19 cellular contexts compared by ENCODE assay signal in the genomic region with DNA sequence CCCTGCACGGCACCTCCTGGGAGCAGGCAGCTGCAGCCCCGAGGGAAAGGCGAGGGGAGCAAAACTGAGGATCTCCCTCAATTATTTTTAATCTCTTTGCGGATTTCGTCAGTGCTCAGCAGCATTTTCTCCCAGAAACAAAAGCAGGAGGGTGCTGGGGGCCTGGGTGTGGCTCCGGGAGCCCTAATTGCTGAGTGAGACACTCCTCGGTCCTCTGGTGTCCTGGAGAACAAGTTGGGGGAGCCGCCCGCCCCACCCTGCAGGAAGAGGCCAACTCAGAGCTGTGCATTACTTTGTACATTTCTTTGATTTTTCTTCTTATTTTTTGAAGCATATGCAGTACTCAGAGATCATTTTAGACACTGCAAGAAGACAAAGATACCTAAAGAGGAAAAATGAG. TPM values are rescaled to one million over a fixed set of nuclear protein-coding genes. Genes with fewer than 3 reads are reported as not detected.
"Had no signal": no experiment of that assay in that cellular context is flagged by ENCODE, and none has a peak within 500 bp of the region (broad histone marks: within the 10 kb centered on the region; RNA-seq: fewer than 3 reads in every experiment).

No MANE protein-coding gene starts in this region.

- DNase-seq: activated B cell treated with CpG ODN at 0.5 μM for 24 hours; activated CD4-positive, alpha-beta T cell treated with anti-CD3 and anti-CD28 coated beads, Interleukin-2, amount 10 ng/mL, durations not matched to agents 7 days and 5 days; activated CD8-positive, alpha-beta memory T cell treated with anti-CD3 and anti-CD28 coated beads for 24 hours; activated naive CD4-positive, alpha-beta T cell treated with anti-CD3 and anti-CD28 coated beads, Interleukin-2, amount 10 ng/mL, durations not matched to agents 7 days and 5 days; activated T-cell treated with anti-CD3 and anti-CD28 coated beads for 4 hours; central memory CD4-positive, alpha-beta T cell; cortex of kidney; effector CD8-positive, alpha-beta T cell; immature natural killer cell; left colon; naive B cell; stimulated activated CD4-positive, alpha-beta T cell treated with anti-CD3 and anti-CD28 coated beads, Interleukin-4, amount 100 ng/mL, for 24 hours; T-helper 17 cell; thyroid gland had no signal

- H3K9me3 ChIP-seq: neutrophil, prostate gland, thyroid gland had no signal

- ATAC-seq: activated T-helper 17 cell treated with anti-CD3 and anti-CD28 coated beads, Interleukin-2, amount 50 U/mL, for 72 hours; left colon; T-helper 17 cell had no signal

- H3K36me3 ChIP-seq: neutrophil, prostate gland, thyroid gland had no signal

- H3K4me1 ChIP-seq: prostate gland, thyroid gland had no signal

- H3K27me3 ChIP-seq: thyroid gland had no signal

- H3K4me3 ChIP-seq: lung, prostate gland, thyroid gland had no signal

- H3K27ac ChIP-seq: neutrophil, prostate gland, thyroid gland had no signal

RNA-seq across cellular contexts. Expression of a gene that starts 56.5 kb away (rescaled TPM):
- polyA plus RNA-seq: adipose tissue, lung had no signal
